ENCODE assay signal across 12 cellular contexts in genomic region chr11:105861225-105861624, GRCh38.
DNase-seq lines count a peak whose midpoint lies in the region; ATAC-seq and TF ChIP-seq lines count a peak whose summit lies in the region.
"Had no signal": no experiment of that assay in that cellular context is flagged by ENCODE, and none has a peak within 500 bp of the region (broad histone marks: within the 10 kb centered on the region; RNA-seq: fewer than 3 reads in every experiment).

No MANE protein-coding gene starts in this region.

- H2BK120ac ChIP-seq in mesendoderm (ENCODE audit: low read depth, low read length), result no peak overlapping the region

- H3K27ac ChIP-seq in MM.1S (ENCODE audit: low read length) (no peak overlapping the region), mesendoderm (ENCODE audit: low read depth, low read length) (no peak overlapping the region)

- no peak for ATAC-seq in GM18907 (IDR thresholded peaks at IDR 0.05; ENCODE audit: unreplicated experiment)

- no CpG with 5 or more reads among the region's 2 CpGs for WGBS in mesendoderm (ENCODE audit: extremely low coverage, insufficient coverage, low lambda C conversion rate)

- H3K79me2 ChIP-seq in MM.1S (ENCODE audit: low read length) (no peaks in the 10 kb centered on the region), mesendoderm (ENCODE audit: control insufficient read depth, insufficient read depth, low read length) (no peaks in the 10 kb centered on the region)

- H3K27me3 ChIP-seq in MM.1S (replicated peaks; ENCODE audit: insufficient read depth, low read length), result no peaks in the 10 kb centered on the region
- H3K27me3 ChIP-seq in mesendoderm (ENCODE audit: insufficient read depth, low read length, poor library complexity), result no peaks in the 10 kb centered on the region

- no peaks in the 10 kb centered on the region for H4K20me1 ChIP-seq in MM.1S (ENCODE audit: insufficient read depth, low read length)

- no peak overlapping the region for H3K23ac ChIP-seq in mesendoderm (ENCODE audit: low read length)

- TF ChIP-seq CTCF in MM.1S (IDR thresholded peaks at IDR 0.05; ENCODE audit: low read length), result peak; percentile 49
- peak; percentile 38 for TF ChIP-seq CTCF in astrocyte of the cerebellum (IDR thresholded peaks at IDR 0.05; ENCODE audit: low read depth, low read length, missing control alignments)

- no peak overlapping the region for H2AFZ ChIP-seq in MM.1S (ENCODE audit: low read length)

- no peak overlapping the region for H3K4ac ChIP-seq in mesendoderm (ENCODE audit: low read depth, low read length)

- no peak overlapping the region for H2AK5ac ChIP-seq in mesendoderm (ENCODE audit: low read length)

- in situ Hi-C loops in astrocyte of the cerebellum (cut with HindIII; ENCODE audit: low sequenced_read_pairs), result no loop called here

- no peaks in the 10 kb centered on the region for H3K79me1 ChIP-seq in mesendoderm (ENCODE audit: low read length)

- H3K9me2 ChIP-seq in MM.1S (replicated peaks; ENCODE audit: insufficient read depth, low read length), result no peaks in the 10 kb centered on the region

- DNase-seq in DMS 273 (lab: John Stamatoyannopoulos, UW; ENCODE audit: unreplicated experiment) (peak; percentile 0), DMS 273 treated with DMSO at 0.1 percent for 48 hours (lab: John Stamatoyannopoulos, UW) (no peak), MM.1S (no peak), astrocyte of the cerebellum (ENCODE audit: low read depth) (no peak), mesendoderm (peak; percentile 10), NCI-H2171 (lab: John Stamatoyannopoulos, UW) (no peak), ureter (ENCODE audit: low spot score) (no peak)
- DNase-seq: 8988T; activated CD8-positive, alpha-beta memory T cell treated with anti-CD3 and anti-CD28 coated beads, Interleukin-2, amount 50 U/mL, for 48 hours; amniotic stem cell; MG63 had no signal

- no peak overlapping the region for H3K4me3 ChIP-seq in MM.1S (ENCODE audit: low read length)
- no peak overlapping the region for H3K4me3 ChIP-seq in astrocyte of the cerebellum (ENCODE audit: low read depth, low read length)
- H3K4me3 ChIP-seq in mesendoderm (ENCODE audit: low read length), result no peak overlapping the region
- H3K4me3 ChIP-seq: MG63 had no signal

- H2BK15ac ChIP-seq in mesendoderm (replicated peaks; ENCODE audit: low read depth), result no peak overlapping the region

- no peak overlapping the region for H3K18ac ChIP-seq in mesendoderm (ENCODE audit: low read length)

- no peak overlapping the region for H3K4me2 ChIP-seq in MM.1S (ENCODE audit: low read depth, low read length)
- H3K4me2 ChIP-seq in mesendoderm (ENCODE audit: low read length), result no peak overlapping the region

- H2BK5ac ChIP-seq in mesendoderm (ENCODE audit: low read length), result no peak overlapping the region

- H3K9ac ChIP-seq in MM.1S (ENCODE audit: low read length) (no peak overlapping the region), mesendoderm (ENCODE audit: low read length) (no peak overlapping the region)

- H3K56ac ChIP-seq in mesendoderm (ENCODE audit: low read length), result no peak overlapping the region

- no peaks in the 10 kb centered on the region for H3K4me1 ChIP-seq in MM.1S (ENCODE audit: low read length)
- H3K4me1 ChIP-seq in mesendoderm (ENCODE audit: control insufficient read depth, low read depth, low read length), result no peaks in the 10 kb centered on the region

- H3K36me3 ChIP-seq in MM.1S (replicated peaks; ENCODE audit: insufficient read depth, low read length), result no peaks in the 10 kb centered on the region
- H3K36me3 ChIP-seq in mesendoderm (ENCODE audit: control insufficient read depth, insufficient read depth, low read length), result no peaks in the 10 kb centered on the region
- H3K36me3 ChIP-seq: MG63 had no signal

- no peak overlapping the region for H4K8ac ChIP-seq in mesendoderm (ENCODE audit: low read depth, low read length)

- H3K9me3 ChIP-seq in MM.1S (replicated peaks; ENCODE audit: insufficient read depth, low read length), result no peaks in the 10 kb centered on the region
- H3K9me3 ChIP-seq: MG63 had no signal

- no peak overlapping the region for H4K5ac ChIP-seq in mesendoderm (ENCODE audit: low read length)

- H3F3A ChIP-seq in MM.1S (ENCODE audit: insufficient read depth, low read length), result no peaks in the 10 kb centered on the region

Comparison
In these comparisons a context has a peak if more than half of its experiments do, and no peak if none do; other contexts are left out.
1. DNase-seq: peak in DMS 273 (single experiment) and mesendoderm (single experiment); none in DMS 273 treated with DMSO at 0.1 percent for 48 hours (single experiment), MM.1S (single experiment), astrocyte of the cerebellum (single experiment), NCI-H2171 (single experiment) and ureter (single experiment).